11 cellular contexts compared by ENCODE assay signal in the genomic region with DNA sequence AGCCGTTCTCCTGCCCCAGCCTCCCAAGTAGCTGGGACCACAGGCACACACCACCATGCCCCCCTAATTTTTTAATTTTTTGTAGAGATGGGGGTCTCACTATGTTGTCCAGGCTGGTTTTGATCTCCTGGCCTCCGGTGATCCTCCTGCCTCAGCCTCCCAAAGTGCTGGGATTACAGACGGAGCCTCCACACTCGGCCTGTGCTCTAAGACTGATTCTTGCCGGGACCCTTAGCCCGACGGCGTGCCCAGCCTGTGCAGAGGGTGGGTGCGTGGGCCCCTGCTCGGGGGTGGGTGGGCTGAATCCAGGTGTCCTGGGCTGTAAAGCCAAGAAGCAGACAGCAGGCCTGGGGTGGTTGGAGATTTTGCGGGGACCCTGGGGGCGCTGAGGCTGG.
DNase-seq lines count a peak whose midpoint lies in the region; ATAC-seq and TF ChIP-seq lines count a peak whose summit lies in the region.
"Had no signal": no experiment of that assay in that cellular context is flagged by ENCODE, and none has a peak within 500 bp of the region (broad histone marks: within the 10 kb centered on the region; RNA-seq: fewer than 3 reads in every experiment).

No MANE protein-coding gene starts in this region.

- H3K27me3 ChIP-seq in SJCRH30 (no peaks in the 10 kb centered on the region), upper lobe of right lung (no peaks in the 10 kb centered on the region)

- H3K9me3 ChIP-seq in SJCRH30 (replicated peaks): no peaks in the 10 kb centered on the region
- H3K9me3 ChIP-seq in upper lobe of right lung: no peaks in the 10 kb centered on the region

- H3K4me1 Mint-ChIP-seq in endothelial cell (ENCODE audit: unreplicated experiment): peaks cover 15% of the 10 kb centered on the region
- peaks cover 30% of the 10 kb centered on the region for H3K4me1 Mint-ChIP-seq in nephron

- DNase-seq in SJCRH30: no peak
- no peak for DNase-seq in endothelial cell (ENCODE audit: low spot score)
- no peak for DNase-seq in upper lobe of right lung
- DNase-seq in NCI-H1105 (lab: John Stamatoyannopoulos, UW): no peak
- DNase-seq in A172 (ENCODE audit: low spot score): no peak
- DNase-seq: Karpas-422, NCI-H526 treated with DMSO at 0.1 percent for 48 hours, occipital lobe had no signal

- H3K4me1 ChIP-seq in SJCRH30 (peaks cover 27% of the 10 kb centered on the region), upper lobe of right lung (peaks cover 50% of the 10 kb centered on the region)

- H3K36me3 ChIP-seq in SJCRH30: no peaks in the 10 kb centered on the region
- no peaks in the 10 kb centered on the region for H3K36me3 ChIP-seq in upper lobe of right lung

- H3K36me3 Mint-ChIP-seq in endothelial cell (ENCODE audit: low read depth, unreplicated experiment) (no peaks in the 10 kb centered on the region), nephron (ENCODE audit: low read depth) (no peaks in the 10 kb centered on the region)

- H3K4me3 Mint-ChIP-seq in endothelial cell (ENCODE audit: unreplicated experiment): no peak overlapping the region
- H3K4me3 Mint-ChIP-seq in nephron: no peak overlapping the region
- H3K4me3 Mint-ChIP-seq: activated T-helper 17 cell treated with anti-CD3 and anti-CD28 coated beads, Interleukin-2, amount 50 U/mL, for 72 hours had no signal

- ATAC-seq in upper lobe of right lung (no peak), HG03280 (IDR thresholded peaks at IDR 0.05; ENCODE audit: unreplicated experiment) (no peak)
- ATAC-seq: activated T-helper 17 cell treated with anti-CD3 and anti-CD28 coated beads, Interleukin-2, amount 50 U/mL, for 72 hours had no signal

- intact Hi-C loops in upper lobe of right lung (cut with DNase I): loop anchor here (5.0 kb wide), 1 partner anchor 37 kb away; no protein-coding TSS in a partner anchor

- H3K4me3 ChIP-seq in SJCRH30: no peak overlapping the region
- peak overlapping the region; percentile 1 for H3K4me3 ChIP-seq in upper lobe of right lung

- TF ChIP-seq CTCF in endothelial cell (IDR thresholded peaks at IDR 0.05; ENCODE audit: unreplicated experiment) (no peak), nephron (IDR thresholded peaks at IDR 0.05; ENCODE audit: unreplicated experiment in 3 of 3) (no peak), upper lobe of right lung (IDR thresholded peaks at IDR 0.05) (no peak)

- H3K27me3 Mint-ChIP-seq in endothelial cell (ENCODE audit: unreplicated experiment) (peaks cover 9% of the 10 kb centered on the region), nephron (ENCODE audit: low read depth) (peaks cover 7% of the 10 kb centered on the region)
- H3K27me3 Mint-ChIP-seq: activated T-helper 17 cell treated with anti-CD3 and anti-CD28 coated beads, Interleukin-2, amount 50 U/mL, for 72 hours had no signal

- H3K27ac Mint-ChIP-seq in endothelial cell (ENCODE audit: unreplicated experiment) (peak overlapping the region; percentile 13), nephron (peak overlapping the region; percentile 88 to 99 (median 93))
- H3K27ac Mint-ChIP-seq: activated T-helper 17 cell treated with anti-CD3 and anti-CD28 coated beads, Interleukin-2, amount 50 U/mL, for 72 hours had no signal

- H3K27ac ChIP-seq in SJCRH30 (peak overlapping the region; percentile 73), upper lobe of right lung (peak overlapping the region; percentile 95)

- H3K9me3 Mint-ChIP-seq in endothelial cell (ENCODE audit: unreplicated experiment) (no peaks in the 10 kb centered on the region), nephron (no peaks in the 10 kb centered on the region)
- H3K9me3 Mint-ChIP-seq: activated T-helper 17 cell treated with anti-CD3 and anti-CD28 coated beads, Interleukin-2, amount 50 U/mL, for 72 hours had no signal
